Comparison of ENCODE assay signal across 8 cellular contexts in genomic region chr18:2978626-2979025, GRCh38. TPM values are rescaled to one million over a fixed set of nuclear protein-coding genes. Genes with fewer than 3 reads are reported as not detected.
A peak's percentile ranks its signal among the peaks of the same experiment; 100 is the strongest.
DNase-seq lines count a peak whose midpoint lies in the region; TF ChIP-seq lines count a peak whose summit lies in the region.

No MANE protein-coding gene starts in this region.

- DNase-seq in activated naive CD4-positive, alpha-beta T cell treated with Interleukin-2 at 50 U/mL for 16 hours = peak; percentile 46
- no peak for DNase-seq in activated naive CD4-positive, alpha-beta T cell treated with anti-CD3 and anti-CD28 coated beads, Interleukin-2, amount 50 U/mL, for 16 hours
- no peak for DNase-seq in SK-N-SH
- DNase-seq in fibroblast of lung (ENCODE audit: low read depth in 2 of 2) = peak; percentile 74 to 85
- no peak for DNase-seq in smooth muscle cell (lab: John Stamatoyannopoulos, UW; ENCODE audit: unreplicated experiment)
- no peak for DNase-seq in NCI-H2107 treated with DMSO at 0.1 percent for 48 hours (lab: John Stamatoyannopoulos, UW; ENCODE audit: unreplicated experiment)
- no peak for DNase-seq in DMS79 (lab: John Stamatoyannopoulos, UW)
- no peak for DNase-seq in putamen (ENCODE audit: low spot score)

- H3K27me3 ChIP-seq in SK-N-SH (ENCODE audit: insufficient read depth) = no peaks in the 10 kb centered on the region
- H3K27me3 ChIP-seq in fibroblast of lung (ENCODE audit: control insufficient read depth, insufficient read depth, low read length) = no peaks in the 10 kb centered on the region
- no peaks in the 10 kb centered on the region for H3K27me3 ChIP-seq in smooth muscle cell (ENCODE audit: low read depth)

- H3K79me2 ChIP-seq in SK-N-SH (ENCODE audit: insufficient read depth) (peaks cover 93% of the 10 kb centered on the region), fibroblast of lung (ENCODE audit: control insufficient read depth, insufficient read depth, low read length) (peaks cover 74% of the 10 kb centered on the region), smooth muscle cell (ENCODE audit: low read depth) (peaks cover 42% of the 10 kb centered on the region)

- POLR2A ChIA-PET in SK-N-SH (lab: Yijun Ruan, JAX) = no interaction called here

- WGBS in SK-N-SH (ENCODE audit: low lambda C conversion rate) = 6% methylated on average over 3 of the region's 3 CpGs
- 20% methylated on average over 3 of the region's 3 CpGs for WGBS in smooth muscle cell (ENCODE audit: low lambda C conversion rate)

- peak overlapping the region; percentile 62 for H3K9ac ChIP-seq in SK-N-SH
- H3K9ac ChIP-seq in fibroblast of lung (ENCODE audit: insufficient read depth, low read length) = no peak overlapping the region
- peak overlapping the region; percentile 74 for H3K9ac ChIP-seq in smooth muscle cell (ENCODE audit: low read depth)

- H3K4me3 ChIP-seq in SK-N-SH (ENCODE audit: low read depth in 2 of 2, low read length in 1 of 2) (peak overlapping the region; percentile 1 to 38; a peak in 3 of 4 replicates), fibroblast of lung (replicated peaks in 1 of 4; ENCODE audit: control extremely low read depth in 1 of 4, insufficient read depth in 1 of 4, low read depth in 3 of 4, low read length in 4 of 4) (peak overlapping the region in 2 of 4 experiments; percentile 9 to 31), smooth muscle cell (no peak overlapping the region)

- TF ChIP-seq EP300 in SK-N-SH (IDR thresholded peaks at IDR 0.05; ENCODE audit: borderline replicate concordance in 1 of 2, low read depth in 1 of 2, low read length in 1 of 2) = no peak

- H3K9me2 ChIP-seq in SK-N-SH = no peaks in the 10 kb centered on the region

- H3K4me1 ChIP-seq in SK-N-SH (ENCODE audit: control insufficient read depth in 1 of 2, insufficient read depth in 2 of 2, low read depth in 1 of 2, low read length in 1 of 2) (peaks cover 14 to 53% of the 10 kb centered on the region in 2 experiments), fibroblast of lung (ENCODE audit: control insufficient read depth, extremely low read depth, insufficient read depth, low read length) (peaks cover 32% of the 10 kb centered on the region), smooth muscle cell (ENCODE audit: low read depth) (peaks cover 16% of the 10 kb centered on the region)

- H3K4me2 ChIP-seq in SK-N-SH (peak overlapping the region; percentile 68), fibroblast of lung (ENCODE audit: extremely low read depth, insufficient read depth, low read length) (peak overlapping the region; percentile 82), smooth muscle cell (peak overlapping the region; percentile 72)

- no peak overlapping the region for H2AFZ ChIP-seq in SK-N-SH (ENCODE audit: low read depth)
- H2AFZ ChIP-seq in fibroblast of lung (ENCODE audit: low read length) = no peak overlapping the region
- no peak overlapping the region for H2AFZ ChIP-seq in smooth muscle cell (ENCODE audit: low read depth)

- no peaks in the 10 kb centered on the region for H3K9me3 ChIP-seq in SK-N-SH
- no peaks in the 10 kb centered on the region for H3K9me3 ChIP-seq in fibroblast of lung (ENCODE audit: control insufficient read depth, insufficient read depth, low read depth, low read length)
- no peaks in the 10 kb centered on the region for H3K9me3 ChIP-seq in smooth muscle cell (replicated peaks; ENCODE audit: low read depth)

- H3K27ac ChIP-seq in SK-N-SH (ENCODE audit: low read depth in 2 of 2, low read length in 1 of 2) = peak overlapping the region; percentile 65 to 96
- H3K27ac ChIP-seq in fibroblast of lung (ENCODE audit: insufficient read depth, low read length) = peak overlapping the region; percentile 86
- H3K27ac ChIP-seq in smooth muscle cell (ENCODE audit: low read depth) = peak overlapping the region; percentile 93

- peaks cover 57% of the 10 kb centered on the region for H3F3A ChIP-seq in SK-N-SH (replicated peaks; ENCODE audit: insufficient read depth)
- peaks cover 4% of the 10 kb centered on the region for H3F3A ChIP-seq in smooth muscle cell (ENCODE audit: low read depth)

- TF ChIP-seq RAD21 in SK-N-SH (IDR thresholded peaks at IDR 0.05; ENCODE audit: low read length) = no peak

- H4K20me1 ChIP-seq in SK-N-SH (ENCODE audit: insufficient read depth) (no peaks in the 10 kb centered on the region), fibroblast of lung (ENCODE audit: control insufficient read depth, extremely low read depth, insufficient read depth, low read length) (no peaks in the 10 kb centered on the region), smooth muscle cell (ENCODE audit: low read depth) (peaks cover 26% of the 10 kb centered on the region)

- CTCF ChIA-PET in SK-N-SH (lab: Yijun Ruan, JAX) = no interaction called here

- TF ChIP-seq CTCF in SK-N-SH (IDR thresholded peaks at IDR 0.05) = no peak
- TF ChIP-seq CTCF in fibroblast of lung (conservative IDR thresholded peaks at IDR 0.05 in 1 of 2, IDR thresholded peaks at IDR 0.05 in 1 of 2; ENCODE audit: low read depth in 1 of 2, low read length in 2 of 2) = no peak
- TF ChIP-seq CTCF in smooth muscle cell (IDR thresholded peaks at IDR 0.05; ENCODE audit: borderline replicate concordance, insufficient read depth, poor library complexity, severe bottlenecking) = no peak

- no peaks in the 10 kb centered on the region for H3K36me3 ChIP-seq in SK-N-SH (replicated peaks in 1 of 2; ENCODE audit: control insufficient read depth in 1 of 2, insufficient read depth in 2 of 2, low read length in 1 of 2)
- no peaks in the 10 kb centered on the region for H3K36me3 ChIP-seq in fibroblast of lung (ENCODE audit: control insufficient read depth, insufficient read depth, low read length)
- H3K36me3 ChIP-seq in smooth muscle cell (ENCODE audit: low read depth) = no peaks in the 10 kb centered on the region

TF ChIP-seq in SK-N-SH, 30 proteins besides CTCF, POLR2A, EP300 and RAD21 (continues in another document):
- TF ChIP-seq TCF12 (IDR thresholded peaks at IDR 0.05) (peak; percentile 39; the same call in 1 of the 2 replicates), SIN3A (IDR thresholded peaks at IDR 0.05; ENCODE audit: borderline replicate concordance, low read depth, low read length) (no peak), USF1 (IDR thresholded peaks at IDR 0.05; ENCODE audit: borderline replicate concordance, low read depth) (no peak), SMC3 (IDR thresholded peaks at IDR 0.05; ENCODE audit: low read depth, low read length) (no peak), ZBTB33 (IDR thresholded peaks at IDR 0.05; ENCODE audit: borderline replicate concordance, low read depth) (no peak), CHD2 (IDR thresholded peaks at IDR 0.05; ENCODE audit: low read length, partially characterized antibody) (no peak), PBX3 (IDR thresholded peaks at IDR 0.05) (no peak), JUND (IDR thresholded peaks at IDR 0.05) (peak; percentile 67), ELF1 (IDR thresholded peaks at IDR 0.05) (no peak), USF2 (IDR thresholded peaks at IDR 0.05; ENCODE audit: borderline replicate concordance, low read depth, low read length) (no peak), MEF2A (IDR thresholded peaks at IDR 0.05; ENCODE audit: borderline replicate concordance, low read depth) (no peak), FOXM1 (IDR thresholded peaks at IDR 0.05; ENCODE audit: low read depth) (peak; percentile 78)

RNA-seq across cellular contexts. Expression of gene LPIN2, which starts 34.3 kb away (rescaled TPM):
- 19.3 and 20.3 TPM in 2 replicates for polyA plus RNA-seq in SK-N-SH (2012; rRNA removed)
- polyA plus RNA-seq in SK-N-SH (2012; cell fraction: cytosol; rRNA removed) = 18.9 and 20.5 TPM in 2 replicates
- 17.1 and 27.5 TPM in 2 replicates for polyA plus RNA-seq in SK-N-SH (2012; cell fraction: nucleus; rRNA removed)
- total RNA-seq in fibroblast of lung = 36.7 and 51.0 TPM in 2 replicates
- polyA plus RNA-seq in fibroblast of lung = 46.9 and 58.1 TPM in 2 replicates
- polyA plus RNA-seq in fibroblast of lung (2012) = 23.3 and 29.5 TPM in 2 replicates
- 30.5 and 37.2 TPM in 2 replicates for polyA minus RNA-seq in fibroblast of lung (ENCODE audit: low replicate concordance)
- total RNA-seq in smooth muscle cell = 17.9 and 20.0 TPM in 2 replicates
- 12.4 and 15.4 TPM in 2 replicates for polyA plus RNA-seq in smooth muscle cell

Comparison
In these comparisons a context has a peak if more than half of its experiments do, and no peak if none do; other contexts are left out.
1. DNase-seq: peak in activated naive CD4-positive, alpha-beta T cell treated with Interleukin-2 at 50 U/mL for 16 hours (single experiment) and fibroblast of lung (2 of 2); none in activated naive CD4-positive, alpha-beta T cell treated with anti-CD3 and anti-CD28 coated beads, Interleukin-2, amount 50 U/mL, for 16 hours (single experiment), SK-N-SH (single experiment), smooth muscle cell (single experiment), NCI-H2107 treated with DMSO at 0.1 percent for 48 hours (single experiment), DMS79 (single experiment) and putamen (single experiment).
2. Peak in every context shown above with its lines, with median percentiles within 50 percentile points of each other: H3K27ac ChIP-seq and H3K4me2 ChIP-seq.